ENCODE assay signal across 8 cellular contexts in the genomic region with DNA sequence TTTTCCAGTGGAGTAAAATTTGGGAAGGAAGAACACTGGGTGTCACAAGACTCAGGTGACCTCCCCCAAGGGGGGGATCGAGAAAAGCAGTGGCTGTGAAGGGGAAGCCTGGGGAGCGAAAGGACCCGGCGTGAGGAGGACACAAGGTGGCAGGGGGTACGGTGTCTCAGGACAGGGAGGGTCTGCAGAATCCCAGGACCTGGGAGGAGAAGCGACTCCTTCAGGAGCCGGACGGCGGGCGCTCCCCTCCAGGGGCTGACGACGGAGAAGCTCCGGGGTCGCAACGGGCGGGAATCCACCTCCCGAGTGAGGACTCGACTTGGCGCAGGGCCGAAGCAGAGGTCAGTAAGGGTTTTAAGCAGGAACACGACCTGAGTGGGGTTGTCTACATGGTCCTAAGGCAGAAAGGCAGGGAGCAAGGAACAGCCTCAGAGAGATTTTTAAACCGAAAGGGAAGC. TPM values are rescaled to one million over a fixed set of nuclear protein-coding genes. Genes with fewer than 3 reads are reported as not detected.
DNase-seq lines count a peak whose midpoint lies in the region; ATAC-seq and TF ChIP-seq lines count a peak whose summit lies in the region.

No MANE protein-coding gene starts in this region.

- peaks cover 41% of the 10 kb centered on the region for H3K36me3 Mint-ChIP-seq in activated naive CD8-positive, alpha-beta T cell treated with anti-CD3 and anti-CD28 coated beads, Interleukin-2, amount 10 ng/mL, durations not matched to agents 7 days and 5 days

- intact Hi-C loops in right cardiac atrium (cut with DNase I), result no loop called here
- intact Hi-C loops in sigmoid colon (cut with DNase I), result loop anchor here (1.0 to 2.0 kb wide), 2 partner anchors 18 to 30 kb away; no protein-coding TSS in a partner anchor

- WGBS in right cardiac atrium, result under 1% methylated on average over 22 of the region's 22 CpGs
- 0% methylated on average over 22 of the region's 22 CpGs for WGBS in sigmoid colon, 2 donors

- no peaks in the 10 kb centered on the region for H3K27me3 Mint-ChIP-seq in activated naive CD8-positive, alpha-beta T cell treated with anti-CD3 and anti-CD28 coated beads, Interleukin-2, amount 10 ng/mL, durations not matched to agents 7 days and 5 days

- TF ChIP-seq POLR2A in sigmoid colon (IDR thresholded peaks at IDR 0.05), result no peak

- peak overlapping the region; percentile 94 for H3K27ac Mint-ChIP-seq in activated naive CD8-positive, alpha-beta T cell treated with anti-CD3 and anti-CD28 coated beads, Interleukin-2, amount 10 ng/mL, durations not matched to agents 7 days and 5 days

- H3K27me3 ChIP-seq in right cardiac atrium (ENCODE audit: control insufficient read depth, insufficient read depth) (no peaks in the 10 kb centered on the region), sigmoid colon (no peaks in the 10 kb centered on the region)

- H3K4me1 ChIP-seq in right cardiac atrium (ENCODE audit: control insufficient read depth, insufficient read depth, low read length) (peaks cover 4% of the 10 kb centered on the region), sigmoid colon (peaks cover 0 to 21% (median 12%) of the 10 kb centered on the region in 4 donors)

- ATAC-seq in HG03439 (IDR thresholded peaks at IDR 0.05; ENCODE audit: unreplicated experiment), result peak; percentile 29
- peak; percentile 5 for ATAC-seq in activated naive CD8-positive, alpha-beta T cell treated with anti-CD3 and anti-CD28 coated beads, Interleukin-2, amount 10 ng/mL, durations not matched to agents 7 days and 5 days (ENCODE audit: low read depth)
- peak; percentile 50 to 59 for ATAC-seq in right cardiac atrium
- no peak for ATAC-seq in HG02571 (IDR thresholded peaks at IDR 0.05; ENCODE audit: unreplicated experiment)
- no peak for ATAC-seq in GM21528 (IDR thresholded peaks at IDR 0.05; ENCODE audit: low FRiP score, unreplicated experiment)

- peaks cover 12% of the 10 kb centered on the region for H3K9me3 Mint-ChIP-seq in activated naive CD8-positive, alpha-beta T cell treated with anti-CD3 and anti-CD28 coated beads, Interleukin-2, amount 10 ng/mL, durations not matched to agents 7 days and 5 days

- peak overlapping the region; percentile 92 for H3K4me3 Mint-ChIP-seq in activated naive CD8-positive, alpha-beta T cell treated with anti-CD3 and anti-CD28 coated beads, Interleukin-2, amount 10 ng/mL, durations not matched to agents 7 days and 5 days

- POLR2A ChIA-PET in activated naive CD8-positive, alpha-beta T cell treated with anti-CD3 and anti-CD28 coated beads, Interleukin-2, amount 10 ng/mL, durations not matched to agents 7 days and 5 days (lab: Charles Lee), result interaction anchor here (0.9 to 2.7 kb wide), 4 partner anchors 16 to 244 kb away, joined by 3 to 26 read pairs (median 4); partner anchors contain the start of genes PPP2R1A and ZNF432

- H3K9me3 ChIP-seq in right cardiac atrium (ENCODE audit: control insufficient read depth, low read length) (no peaks in the 10 kb centered on the region), sigmoid colon (no peaks in the 10 kb centered on the region)

- TF ChIP-seq EP300 in sigmoid colon (IDR thresholded peaks at IDR 0.05), result no peak

- H3K4me3 ChIP-seq in right cardiac atrium (ENCODE audit: low read length) (peak overlapping the region; percentile 96), sigmoid colon (peak overlapping the region; percentile 78 to 90 (median 88))

- DNase-seq in NCI-H748 (lab: John Stamatoyannopoulos, UW; ENCODE audit: unreplicated experiment) (peak; percentile 71), NCI-H748 treated with DMSO at 0.1 percent for 48 hours (lab: John Stamatoyannopoulos, UW) (no peak), right cardiac atrium (peak; percentile 34 to 70 (median 60)), sigmoid colon (peak; percentile 67)
- DNase-seq in activated naive CD8-positive, alpha-beta T cell treated with anti-CD3 and anti-CD28 coated beads, Interleukin-2, amount 10 ng/mL, durations not matched to agents 7 days and 5 days, result no peak

- peaks cover 19% of the 10 kb centered on the region for H3K4me1 Mint-ChIP-seq in activated naive CD8-positive, alpha-beta T cell treated with anti-CD3 and anti-CD28 coated beads, Interleukin-2, amount 10 ng/mL, durations not matched to agents 7 days and 5 days

- H3K36me3 ChIP-seq in sigmoid colon, result peaks cover 6 to 31% (median 9%) of the 10 kb centered on the region in 4 donors

- no peak for TF ChIP-seq CTCF in sigmoid colon (IDR thresholded peaks at IDR 0.05)

- H3K27ac ChIP-seq in right cardiac atrium (ENCODE audit: low read length) (peak overlapping the region; percentile 50), sigmoid colon (peak overlapping the region; percentile 87 to 90 (median 88))

RNA-seq across cellular contexts. Expression of gene ZNF836, which starts 0.5 kb away (rescaled TPM):
- total RNA-seq in activated naive CD8-positive, alpha-beta T cell treated with anti-CD3 and anti-CD28 coated beads, Interleukin-2, amount 10 ng/mL, durations not matched to agents 7 days and 5 days, result 10 to 100 TPM; 25.8 to 29.2 TPM
- total RNA-seq in right cardiac atrium (1 to 10 TPM; 5.6 to 9.4 (median 8.6) TPM), sigmoid colon (10 to 100 TPM in 2 of 4 donors, 1 to 10 TPM in 2; 9.1 to 12.3 (median 9.9) TPM)
- polyA plus RNA-seq in right cardiac atrium (3.4 TPM), sigmoid colon (1 to 10 TPM; 2.4 to 5.1 (median 2.5) TPM)

RNA-seq across cellular contexts. Expression of gene PPP2R1A, which starts 19.0 kb away (rescaled TPM):
- total RNA-seq in activated naive CD8-positive, alpha-beta T cell treated with anti-CD3 and anti-CD28 coated beads, Interleukin-2, amount 10 ng/mL, durations not matched to agents 7 days and 5 days, result 100 to 1,000 TPM; 184 to 187 TPM
- total RNA-seq in right cardiac atrium, result 100 to 1,000 TPM; 370 to 446 (median 409) TPM
- polyA plus RNA-seq in right cardiac atrium, result 235 TPM
- total RNA-seq in sigmoid colon, result 100 to 1,000 TPM; 127 to 163 (median 137) TPM
- 100 to 1,000 TPM; 108 to 139 (median 126) TPM for polyA plus RNA-seq in sigmoid colon

RNA-seq across cellular contexts. Expression of gene ZNF616, which starts 31.2 kb away (rescaled TPM):
- total RNA-seq in activated naive CD8-positive, alpha-beta T cell treated with anti-CD3 and anti-CD28 coated beads, Interleukin-2, amount 10 ng/mL, durations not matched to agents 7 days and 5 days, result 10 to 100 TPM; 12.1 to 13.3 TPM
- 1 to 10 TPM; 5.7 to 8.2 (median 6.6) TPM for total RNA-seq in right cardiac atrium
- polyA plus RNA-seq in right cardiac atrium, result 1.6 TPM
- 1 to 10 TPM; 4.3 to 7.2 (median 5.4) TPM for total RNA-seq in sigmoid colon
- 1 to 10 TPM; 1.4 to 3.7 (median 1.8) TPM for polyA plus RNA-seq in sigmoid colon

Comparison
In these comparisons a context has a peak if more than half of its experiments do, and no peak if none do; other contexts are left out.
1. DNase-seq: peak in NCI-H748 (single experiment), right cardiac atrium (3 of 3) and sigmoid colon (single experiment); none in NCI-H748 treated with DMSO at 0.1 percent for 48 hours (single experiment) and activated naive CD8-positive, alpha-beta T cell treated with anti-CD3 and anti-CD28 coated beads, Interleukin-2, amount 10 ng/mL, durations not matched to agents 7 days and 5 days (single experiment).
2. ATAC-seq: peak in HG03439 (single experiment), activated naive CD8-positive, alpha-beta T cell treated with anti-CD3 and anti-CD28 coated beads, Interleukin-2, amount 10 ng/mL, durations not matched to agents 7 days and 5 days (single experiment) and right cardiac atrium (2 of 2); none in HG02571 (single experiment) and GM21528 (single experiment).